ENCODE assay signal across 1 cellular context in the genomic region with DNA sequence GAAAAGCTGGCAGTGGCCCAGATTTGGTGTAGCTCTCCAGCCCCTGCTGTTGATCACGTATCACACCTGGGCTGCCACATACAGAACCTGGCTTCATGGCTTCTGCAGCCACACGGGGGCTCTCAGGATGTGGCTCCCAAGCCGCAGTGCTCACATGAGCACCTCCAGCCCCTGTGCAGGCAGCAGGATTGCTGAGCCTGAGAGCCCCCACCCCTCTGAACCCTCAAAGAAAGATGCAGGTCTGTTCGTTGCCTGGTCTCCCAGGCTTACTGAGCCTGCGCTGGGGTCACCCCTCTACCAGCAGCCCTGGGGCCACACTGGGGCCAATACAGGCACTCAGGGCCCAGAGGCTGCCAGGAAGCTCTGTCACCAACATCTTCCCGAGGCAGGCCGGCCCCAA.
TF ChIP-seq lines count a peak whose summit lies in the region.

No MANE protein-coding gene starts in this region.

TF ChIP-seq in HepG2, 621 proteins besides CTCF, POLR2A, EP300 and RAD21:
- TF ChIP-seq, protein P1, sequence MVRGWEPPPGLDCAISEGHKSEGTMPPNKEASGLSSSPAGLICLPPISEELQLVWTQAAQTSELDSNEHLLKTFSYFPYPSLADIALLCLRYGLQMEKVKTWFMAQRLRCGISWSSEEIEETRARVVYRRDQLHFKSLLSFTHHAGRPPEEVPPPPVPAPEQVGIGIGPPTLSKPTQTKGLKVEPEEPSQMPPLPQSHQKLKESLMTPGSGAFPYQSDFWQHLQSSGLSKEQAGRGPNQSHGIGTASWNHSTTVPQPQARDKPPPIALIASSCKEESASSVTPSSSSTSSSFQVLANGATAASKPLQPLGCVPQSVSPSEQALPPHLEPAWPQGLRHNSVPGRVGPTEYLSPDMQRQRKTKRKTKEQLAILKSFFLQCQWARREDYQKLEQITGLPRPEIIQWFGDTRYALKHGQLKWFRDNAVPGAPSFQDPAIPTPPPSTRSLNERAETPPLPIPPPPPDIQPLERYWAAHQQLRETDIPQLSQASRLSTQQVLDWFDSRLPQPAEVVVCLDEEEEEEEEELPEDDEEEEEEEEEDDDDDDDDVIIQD (CRISPR knock-in tag; IDR thresholded peaks at IDR 0.05; ENCODE audit: low read depth) = no peak
- no peak for TF ChIP-seq KLF9 (CRISPR knock-in tag; IDR thresholded peaks at IDR 0.05; ENCODE audit: low read depth)
- TF ChIP-seq, protein P2, sequence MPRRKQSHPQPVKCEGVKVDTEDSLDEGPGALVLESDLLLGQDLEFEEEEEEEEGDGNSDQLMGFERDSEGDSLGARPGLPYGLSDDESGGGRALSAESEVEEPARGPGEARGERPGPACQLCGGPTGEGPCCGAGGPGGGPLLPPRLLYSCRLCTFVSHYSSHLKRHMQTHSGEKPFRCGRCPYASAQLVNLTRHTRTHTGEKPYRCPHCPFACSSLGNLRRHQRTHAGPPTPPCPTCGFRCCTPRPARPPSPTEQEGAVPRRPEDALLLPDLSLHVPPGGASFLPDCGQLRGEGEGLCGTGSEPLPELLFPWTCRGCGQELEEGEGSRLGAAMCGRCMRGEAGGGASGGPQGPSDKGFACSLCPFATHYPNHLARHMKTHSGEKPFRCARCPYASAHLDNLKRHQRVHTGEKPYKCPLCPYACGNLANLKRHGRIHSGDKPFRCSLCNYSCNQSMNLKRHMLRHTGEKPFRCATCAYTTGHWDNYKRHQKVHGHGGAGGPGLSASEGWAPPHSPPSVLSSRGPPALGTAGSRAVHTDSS (CRISPR knock-in tag; conservative IDR thresholded peaks at IDR 0.05) = no peak
- no peak for TF ChIP-seq ZNF251 (CRISPR knock-in tag; IDR thresholded peaks at IDR 0.05)
- no peak for TF ChIP-seq ZNF557 (CRISPR knock-in tag; IDR thresholded peaks at IDR 0.05)
- TF ChIP-seq SOX13 (IDR thresholded peaks at IDR 0.05) = no peak
- no peak for TF ChIP-seq SOX13 (CRISPR knock-in tag; conservative IDR thresholded peaks at IDR 0.05 in 1 of 2, IDR thresholded peaks at IDR 0.05 in 1 of 2)
TF ChIP-seq in HepG2: peak in this region for 0.
